In the genomic region with DNA sequence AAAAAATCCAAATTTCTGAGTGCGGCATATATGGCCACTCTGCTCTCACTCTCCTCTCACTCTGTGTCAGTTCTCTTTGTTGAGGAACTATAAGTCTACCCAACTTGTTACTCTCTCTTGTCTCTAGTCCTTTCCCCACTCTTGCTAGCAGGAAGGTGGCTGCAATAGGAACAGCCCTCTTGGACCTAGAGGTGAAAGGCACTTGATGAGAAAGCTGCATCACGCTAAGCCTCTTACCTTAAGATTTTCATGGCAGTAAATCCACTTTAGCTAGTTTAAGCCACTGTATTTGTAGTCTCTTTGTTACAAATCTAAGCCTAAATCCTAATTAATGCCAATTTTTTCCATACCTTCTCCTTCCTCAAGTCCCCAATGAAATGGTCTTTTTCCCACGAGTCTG, we compare ENCODE assay signal across 8 cellular contexts.
"Had no signal": no experiment of that assay in that cellular context is flagged by ENCODE, and none has a peak within 500 bp of the region (broad histone marks: within the 10 kb centered on the region; RNA-seq: fewer than 3 reads in every experiment).

No MANE protein-coding gene starts in this region.

- H3K4me3 Mint-ChIP-seq: GM23338, H9 had no signal

- DNase-seq: H9, HCEC 1CT, IMR-90 had no signal

- FAIRE-seq: H1, H54, HTR-8/SVneo, K562 had no signal

- H3K4me3 ChIP-seq: GM23338, K562 had no signal

- H2AFZ ChIP-seq: GM23338 had no signal

- H3K4me2 ChIP-seq: GM23338 had no signal

- H3K27ac Mint-ChIP-seq: GM23338 had no signal

- H3K9me3 Mint-ChIP-seq: GM23338, H9 had no signal

- H3K4me1 Mint-ChIP-seq: H9 had no signal

- ATAC-seq: GM23338, K562 had no signal
